1 cellular context compared by ENCODE assay signal in the genomic region with DNA sequence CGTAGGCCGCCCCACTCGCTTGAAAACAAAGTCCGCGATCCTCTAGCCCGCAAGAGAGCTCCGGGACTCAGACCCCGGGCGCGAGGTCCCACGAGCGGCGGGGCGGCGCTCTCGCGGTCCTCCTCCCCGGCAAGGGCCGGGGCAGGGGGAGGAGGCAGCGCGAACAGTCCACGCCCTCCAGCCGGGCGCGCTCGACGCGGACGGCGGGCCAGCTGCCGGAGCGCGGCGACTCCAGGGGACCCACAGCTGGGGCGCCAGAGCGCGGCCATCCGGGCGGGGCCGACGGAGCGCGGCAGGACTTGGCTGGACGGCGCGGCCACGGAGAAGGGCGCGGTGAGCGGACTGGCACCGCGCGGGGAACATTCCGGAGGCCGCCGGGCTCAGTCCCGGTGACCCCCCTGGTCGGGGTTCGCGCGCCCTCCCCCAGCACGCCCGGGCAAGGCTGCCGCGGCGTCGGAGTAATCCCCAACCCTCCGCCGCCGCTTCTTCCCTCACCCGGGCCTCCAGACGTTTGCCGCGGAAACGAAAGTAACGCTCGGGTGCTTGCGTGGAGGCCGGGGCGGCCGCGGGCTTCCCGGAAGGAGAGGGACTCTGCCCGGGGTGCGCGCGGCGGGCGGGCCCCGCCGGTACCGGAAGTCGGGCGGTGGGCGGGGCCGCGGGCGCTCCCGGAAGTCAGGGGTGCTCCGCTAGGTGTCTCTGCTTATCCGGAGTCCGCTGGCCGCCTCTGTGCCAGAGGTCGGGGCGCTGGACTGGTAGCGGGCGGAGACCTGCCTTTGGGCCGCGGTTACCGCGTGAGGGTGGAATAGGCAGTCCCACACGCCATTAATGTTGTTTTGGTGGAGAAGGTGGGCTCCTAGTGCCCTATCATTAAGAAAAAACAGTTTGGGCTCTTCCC.
TF ChIP-seq lines count a peak whose summit lies in the region.

Gene RIPK1 (plus strand): TSS at position 166 of the 895 bp plus-strand sequence. CDS start 8,330 bp downstream, outside the sequence.

TF ChIP-seq in HepG2, 621 proteins besides CTCF, POLR2A, EP300 and RAD21 (continued from another document and continues in another):
- TF ChIP-seq ZXDC (CRISPR knock-in tag; IDR thresholded peaks at IDR 0.05) (0 out of 2 replicates have a peak, but pooled peaks have one; percentile 22), CSRNP1 (CRISPR knock-in tag; IDR thresholded peaks at IDR 0.05) (peak; percentile 86), PHB2 (IDR thresholded peaks at IDR 0.05; ENCODE audit: partially characterized antibody) (no peak), CCDC6 (CRISPR knock-in tag; IDR thresholded peaks at IDR 0.05) (peak; percentile 86), PRDM15 (CRISPR knock-in tag; IDR thresholded peaks at IDR 0.05) (no peak), SP2 (CRISPR knock-in tag; IDR thresholded peaks at IDR 0.05) (0 out of 2 replicates have a peak, but pooled peaks have one; percentile 38), ZNF609 (CRISPR knock-in tag; IDR thresholded peaks at IDR 0.05; ENCODE audit: borderline replicate concordance) (peak; percentile 19; the same call in 1 of the 2 replicates), SNRNP70 (IDR thresholded peaks at IDR 0.05; ENCODE audit: low read depth, low read length) (no peak), GATAD2A (CRISPR knock-in tag; IDR thresholded peaks at IDR 0.05) (peak; percentile 64), ZNF138 (CRISPR knock-in tag; IDR thresholded peaks at IDR 0.05; ENCODE audit: low read depth) (peak; percentile 90; the same call in 1 of the 2 replicates), ZNF350 (CRISPR knock-in tag; IDR thresholded peaks at IDR 0.05; ENCODE audit: borderline replicate concordance, low read depth) (0 out of 2 replicates have a peak, but pooled peaks have one; percentile 60), STAT6 (CRISPR knock-in tag; IDR thresholded peaks at IDR 0.05; ENCODE audit: borderline replicate concordance) (peak; percentile 89; the same call in 1 of the 2 replicates), ATF1 (CRISPR knock-in tag; IDR thresholded peaks at IDR 0.05) (no peak), NRL (CRISPR knock-in tag; IDR thresholded peaks at IDR 0.05; ENCODE audit: borderline replicate concordance) (peak; percentile 59; the same call in 1 of the 2 replicates), IRX3 (CRISPR knock-in tag; IDR thresholded peaks at IDR 0.05; ENCODE audit: borderline replicate concordance, low read depth) (peak; percentile 64), SPEN (CRISPR knock-in tag; IDR thresholded peaks at IDR 0.05; ENCODE audit: low read depth) (peak; percentile 81), ZNF274 (CRISPR knock-in tag; IDR thresholded peaks at IDR 0.05) (peak; percentile 83; the same call in 1 of the 2 replicates), SMARCC2 (IDR thresholded peaks at IDR 0.05) (no peak), RBM22 (optimal IDR thresholded peaks at IDR 0.05; ENCODE audit: low read length) (peak; percentile 16), POLR2AphosphoS2 (IDR thresholded peaks at IDR 0.05; ENCODE audit: low read depth, low read length) (no peak), ZNF678 (CRISPR knock-in tag; IDR thresholded peaks at IDR 0.05) (no peak), ZFY (CRISPR knock-in tag; IDR thresholded peaks at IDR 0.05) (peak; percentile 97), ARHGAP35 (CRISPR knock-in tag; IDR thresholded peaks at IDR 0.05; ENCODE audit: borderline replicate concordance) (0 out of 2 replicates have a peak, but pooled peaks have one; percentile 15), ISX (CRISPR knock-in tag; conservative IDR thresholded peaks at IDR 0.05) (no peak), ZMAT3 (CRISPR knock-in tag; conservative IDR thresholded peaks at IDR 0.05) (no peak), TRIM22 (IDR thresholded peaks at IDR 0.05) (no peak), FOXA3 (CRISPR knock-in tag; IDR thresholded peaks at IDR 0.05) (peak; percentile 18; the same call in 1 of the 2 replicates), ZNF160 (CRISPR knock-in tag; IDR thresholded peaks at IDR 0.05) (no peak; the same call in 1 of the 2 replicates), HES4 (CRISPR knock-in tag; IDR thresholded peaks at IDR 0.05; ENCODE audit: borderline replicate concordance) (peak; percentile 76; the same call in 1 of the 2 replicates), ZNF616 (CRISPR knock-in tag; IDR thresholded peaks at IDR 0.05; ENCODE audit: low read depth) (peak; percentile 92; the same call in 1 of the 2 replicates), PAX8 (CRISPR knock-in tag; IDR thresholded peaks at IDR 0.05; ENCODE audit: borderline replicate concordance) (peak; percentile 41; the same call in 1 of the 2 replicates), PBX3 (CRISPR knock-in tag; IDR thresholded peaks at IDR 0.05; ENCODE audit: borderline replicate concordance) (peak; percentile 50; the same call in 1 of the 2 replicates)
- TF ChIP-seq, protein P1, sequence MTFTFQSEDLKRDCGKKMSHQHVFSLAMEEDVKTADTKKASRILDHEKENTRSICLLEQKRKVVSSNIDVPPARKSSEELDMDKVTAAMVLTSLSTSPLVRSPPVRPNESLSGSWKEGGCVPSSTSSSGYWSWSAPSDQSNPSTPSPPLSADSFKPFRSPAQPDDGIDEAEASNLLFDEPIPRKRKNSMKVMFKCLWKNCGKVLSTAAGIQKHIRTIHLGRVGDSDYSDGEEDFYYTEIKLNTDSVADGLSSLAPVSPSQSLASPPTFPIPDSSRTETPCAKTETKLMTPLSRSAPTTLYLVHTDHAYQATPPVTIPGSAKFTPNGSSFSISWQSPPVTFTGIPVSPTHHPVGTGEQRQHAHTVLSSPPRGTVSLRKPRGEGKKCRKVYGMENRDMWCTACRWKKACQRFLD (CRISPR knock-in tag; IDR thresholded peaks at IDR 0.05; ENCODE audit: borderline replicate concordance), result no peak
